In genomic region chr20:18632196-18632789, GRCh38 we compare ENCODE assay signal across 8 cellular contexts. TPM values are rescaled to one million over a fixed set of nuclear protein-coding genes. Genes with fewer than 3 reads are reported as not detected.
DNase-seq lines count a peak whose midpoint lies in the region; ATAC-seq and TF ChIP-seq lines count a peak whose summit lies in the region.

No MANE protein-coding gene starts in this region.

- DNase-seq in NB4 (ENCODE audit: low read depth) (peak; percentile 76), SK-N-DZ (ENCODE audit: low spot score) (peak; percentile 61), Right ventricle myocardium inferior (ENCODE audit: missing footprints) (peak; percentile 74), posterior cingulate gyrus (peak; percentile 61 to 97 (median 81)), cerebellum (ENCODE audit: low spot score) (no peak)

- ATAC-seq in HG02588 (IDR thresholded peaks at IDR 0.05; ENCODE audit: unreplicated experiment), result peak; percentile 93
- peak; percentile 88 for ATAC-seq in Right ventricle myocardium inferior

- H3K4me3 ChIP-seq in NB4 (ENCODE audit: low read depth, low read length), result no peak overlapping the region

- H3K36me3 Mint-ChIP-seq in activated naive CD4-positive, alpha-beta T cell treated with anti-CD3 and anti-CD28 coated beads, Interleukin-2, amount 50 U/mL, for 24 hours, result peaks cover 14% of the 10 kb centered on the region

- no peaks in the 10 kb centered on the region for H3K4me1 Mint-ChIP-seq in activated naive CD4-positive, alpha-beta T cell treated with anti-CD3 and anti-CD28 coated beads, Interleukin-2, amount 50 U/mL, for 24 hours

- TF ChIP-seq POLR2A in NB4 (IDR thresholded peaks at IDR 0.05; ENCODE audit: extremely low read depth, insufficient read length), result no peak

- no peaks in the 10 kb centered on the region for H3K27me3 Mint-ChIP-seq in activated naive CD4-positive, alpha-beta T cell treated with anti-CD3 and anti-CD28 coated beads, Interleukin-2, amount 50 U/mL, for 24 hours

- H3K4me3 Mint-ChIP-seq in activated naive CD4-positive, alpha-beta T cell treated with anti-CD3 and anti-CD28 coated beads, Interleukin-2, amount 50 U/mL, for 24 hours, result no peak overlapping the region

- intact Hi-C loops in Right ventricle myocardium inferior (cut with DNase I), result loop anchor here (5.0 to 10.0 kb wide), 2 partner anchors 163 to 1030 kb away; no protein-coding TSS in a partner anchor
- intact Hi-C loops in posterior cingulate gyrus (cut with DNase I), result loop anchor here (1.0 to 10.0 kb wide), 2 partner anchors 573 to 1030 kb away; no protein-coding TSS in a partner anchor

- TF ChIP-seq CTCF in GM12873 (IDR thresholded peaks at IDR 0.05; ENCODE audit: insufficient read depth, low read depth, low read length, missing control alignments) (peak; percentile 96), NB4 (IDR thresholded peaks at IDR 0.05; ENCODE audit: low read depth, low read length) (peak; percentile 98)

- no peaks in the 10 kb centered on the region for H3K9me3 Mint-ChIP-seq in activated naive CD4-positive, alpha-beta T cell treated with anti-CD3 and anti-CD28 coated beads, Interleukin-2, amount 50 U/mL, for 24 hours

- peak overlapping the region; percentile 23 for H3K27ac Mint-ChIP-seq in activated naive CD4-positive, alpha-beta T cell treated with anti-CD3 and anti-CD28 coated beads, Interleukin-2, amount 50 U/mL, for 24 hours

RNA-seq across cellular contexts. Expression of gene DTD1, which starts 44.4 kb away (rescaled TPM):
- 167 and 198 TPM in 2 replicates for polyA plus RNA-seq in SK-N-DZ (2014; cell fraction: cytosol; rRNA removed)
- polyA plus RNA-seq in SK-N-DZ (2014; cell fraction: nucleus; rRNA removed), result 78.2 and 89.6 TPM in 2 replicates
- 11.4 TPM for total RNA-seq in Right ventricle myocardium inferior
- total RNA-seq in cerebellum, result 48.3 TPM
